Comparison of ENCODE assay signal across 13 cellular contexts in the genomic region with DNA sequence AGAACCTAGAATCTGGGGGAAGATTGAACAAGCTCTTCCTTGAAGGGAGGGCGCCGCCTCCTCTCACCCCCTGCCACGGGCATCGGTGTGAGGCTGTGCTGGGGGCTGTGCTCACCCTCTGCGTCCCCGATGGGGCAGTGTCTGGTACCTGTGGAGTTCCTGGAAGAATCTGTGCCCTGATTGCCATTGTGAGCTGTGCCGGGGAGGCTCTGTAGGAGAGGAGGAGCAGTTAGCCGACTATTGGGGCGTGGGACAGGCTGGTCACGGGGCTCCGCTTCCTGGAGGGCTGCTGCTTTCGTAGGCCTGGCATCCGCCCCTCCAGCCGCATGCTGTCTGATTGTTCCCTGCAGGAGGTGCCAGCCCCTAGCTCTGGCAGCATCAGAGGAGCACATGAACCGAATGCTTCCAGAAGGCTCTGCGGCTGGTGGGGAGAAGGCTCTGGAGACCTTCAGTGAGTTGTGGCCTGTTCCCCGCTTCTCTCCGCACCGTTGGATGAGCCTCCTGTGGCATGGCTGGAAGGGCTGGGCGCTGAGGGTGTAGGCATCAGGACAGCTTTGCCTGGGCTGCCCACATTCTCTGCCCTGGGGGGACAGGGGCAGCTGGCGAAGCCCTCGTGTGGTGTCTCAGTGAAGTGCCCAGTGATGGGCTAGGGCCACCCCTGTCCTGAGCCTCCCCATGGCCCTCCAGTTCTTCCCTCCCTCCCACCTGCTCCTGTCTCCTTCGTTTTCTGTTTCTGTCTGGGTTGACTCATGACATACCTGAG.
DNase-seq lines count a peak whose midpoint lies in the region; FAIRE-seq and TF ChIP-seq lines count a peak whose summit lies in the region.
"Had no signal": no experiment of that assay in that cellular context is flagged by ENCODE, and none has a peak within 500 bp of the region (broad histone marks: within the 10 kb centered on the region; RNA-seq: fewer than 3 reads in every experiment).

No MANE protein-coding gene starts in this region.

- H3K36me3 ChIP-seq in BLaER1 = no peaks in the 10 kb centered on the region
- H3K36me3 ChIP-seq in WERI-Rb-1 = no peaks in the 10 kb centered on the region
- H3K36me3 ChIP-seq in left ventricle myocardium inferior = no peaks in the 10 kb centered on the region
- H3K36me3 ChIP-seq in parathyroid adenoma (ENCODE audit: control insufficient read depth, insufficient read depth, low read length) = no peaks in the 10 kb centered on the region

- H3K4me1 ChIP-seq in BLaER1 = peaks cover 21% of the 10 kb centered on the region
- H3K4me1 ChIP-seq in left ventricle myocardium inferior = peaks cover 35% of the 10 kb centered on the region
- no peaks in the 10 kb centered on the region for H3K4me1 ChIP-seq in parathyroid adenoma

- H3K9me3 ChIP-seq in BLaER1 (peaks cover 17% of the 10 kb centered on the region), WERI-Rb-1 (ENCODE audit: severe bottlenecking) (peaks cover 3% of the 10 kb centered on the region), left ventricle myocardium inferior (replicated peaks) (no peaks in the 10 kb centered on the region), parathyroid adenoma (ENCODE audit: control insufficient read depth, low read length) (no peaks in the 10 kb centered on the region)

- TF ChIP-seq CTCF in WERI-Rb-1 (IDR thresholded peaks at IDR 0.05; ENCODE audit: low read depth, low read length) (no peak), left ventricle myocardium inferior (IDR thresholded peaks at IDR 0.05; ENCODE audit: borderline replicate concordance) (no peak), parathyroid adenoma (IDR thresholded peaks at IDR 0.05) (no peak)

- DNase-seq in WERI-Rb-1 (no peak), left ventricle myocardium inferior (no peak), COLO668 (lab: John Stamatoyannopoulos, UW; ENCODE audit: unreplicated experiment) (no peak), RCC 7860 (ENCODE audit: low spot score) (no peak), putamen (ENCODE audit: low spot score) (no peak)
- no peak for DNase-seq in effector CD4-positive, alpha-beta T cell
- DNase-seq: activated B cell treated with CpG ODN at 0.5 μM for 24 hours; activated naive CD4-positive, alpha-beta T cell treated with Interleukin-2 at 50 U/mL for 16 hours; effector memory CD8-positive, alpha-beta T cell; NCI-H1694 treated with DMSO at 0.1 percent for 48 hours; PC-9 had no signal

- H3K9ac ChIP-seq in BLaER1 (peak overlapping the region; percentile 23), parathyroid adenoma (no peak overlapping the region)

- H2AFZ ChIP-seq in parathyroid adenoma = no peak overlapping the region
- H2AFZ ChIP-seq: PC-9 had no signal

- peak overlapping the region; percentile 67 for H3K4me2 ChIP-seq in BLaER1
- no peak overlapping the region for H3K4me2 ChIP-seq in parathyroid adenoma (ENCODE audit: low read length)
- H3K4me2 ChIP-seq: PC-9 had no signal

- no peaks in the 10 kb centered on the region for H4K20me1 ChIP-seq in BLaER1

- H3K27me3 ChIP-seq in BLaER1 = no peaks in the 10 kb centered on the region
- no peaks in the 10 kb centered on the region for H3K27me3 ChIP-seq in WERI-Rb-1 (ENCODE audit: insufficient read depth, low read depth, severe bottlenecking)
- H3K27me3 ChIP-seq in left ventricle myocardium inferior (ENCODE audit: low read depth) = no peaks in the 10 kb centered on the region
- no peaks in the 10 kb centered on the region for H3K27me3 ChIP-seq in parathyroid adenoma (ENCODE audit: control insufficient read depth, insufficient read depth, low read length)

- H3K79me2 ChIP-seq in parathyroid adenoma = no peaks in the 10 kb centered on the region

- FAIRE-seq in RCC 7860 (lab: Jason Lieb, UNC) = no peak

- H3K4me3 ChIP-seq in BLaER1 (no peak overlapping the region), WERI-Rb-1 (ENCODE audit: low read depth, low read length) (no peak overlapping the region), left ventricle myocardium inferior (peak overlapping the region; percentile 23), parathyroid adenoma (ENCODE audit: low read depth, low read length) (no peak overlapping the region)
- H3K4me3 ChIP-seq: PC-9 had no signal

- H3K27ac ChIP-seq in BLaER1 = peak overlapping the region; percentile 63
- H3K27ac ChIP-seq in WERI-Rb-1 = peak overlapping the region; percentile 74
- H3K27ac ChIP-seq in left ventricle myocardium inferior (replicated peaks) = peak overlapping the region; percentile 58
- peak overlapping the region; percentile 52 for H3K27ac ChIP-seq in parathyroid adenoma
- H3K27ac ChIP-seq: PC-9 had no signal

- intact Hi-C loops in left ventricle myocardium inferior (cut with micrococcal nuclease) = no loop called here
